Comparison of ENCODE assay signal across 25 cellular contexts in the genomic region with DNA sequence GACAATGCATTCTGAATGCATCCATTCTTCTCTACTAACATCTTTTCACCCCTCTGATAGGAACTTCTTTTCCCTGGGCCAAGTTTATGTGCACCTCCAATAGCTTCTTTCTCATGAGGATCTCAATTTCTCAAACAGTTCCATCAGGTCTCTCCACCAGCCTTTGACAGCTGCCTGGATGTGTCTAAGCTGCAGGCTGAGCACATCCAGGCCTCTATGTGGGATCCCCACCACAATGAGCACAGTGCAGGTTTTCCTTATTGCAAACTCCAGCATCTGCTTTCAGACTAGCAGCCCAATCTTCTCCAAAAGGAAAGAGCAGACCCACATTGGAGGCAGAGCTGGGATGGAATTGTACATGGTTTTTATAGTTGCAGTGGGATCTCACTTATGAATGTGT.
"Had no signal": no experiment of that assay in that cellular context is flagged by ENCODE, and none has a peak within 500 bp of the region (broad histone marks: within the 10 kb centered on the region; RNA-seq: fewer than 3 reads in every experiment).

No MANE protein-coding gene starts in this region.

- H3K27me3 ChIP-seq: neural progenitor cell, ovary, right lobe of liver, sigmoid colon, stomach, thyroid gland, tibial nerve, upper lobe of left lung, vagina had no signal

- H3K4me2 ChIP-seq: neural progenitor cell had no signal

- DNase-seq: naive thymus-derived CD8-positive, alpha-beta T cell; occipital lobe; ovary; posterior cingulate gyrus; psoas muscle; sigmoid colon; small intestine; stimulated activated CD4-positive, alpha-beta T cell treated with anti-CD3 and anti-CD28 coated beads, Interleukin-15, amount 100 ng/mL, for 24 hours; stimulated activated CD4-positive, alpha-beta T cell treated with anti-CD3 and anti-CD28 coated beads, Interleukin-2, amount 100 ng/mL, for 24 hours; stimulated activated CD4-positive, alpha-beta T cell treated with anti-CD3 and anti-CD28 coated beads, Interleukin-2, amount 100 ng/mL, for 48 hours; stimulated activated CD4-positive, alpha-beta T cell treated with anti-CD3 and anti-CD28 coated beads, Interleukin-4, amount 100 ng/mL, for 24 hours; stimulated activated naive B cell treated with anti-CD40 and anti-IgM and Interleukin-4, amounts not matched to agents 10 μg/mL and 1 μg/mL and 100 μg/mL, for 72 hours; stimulated activated naive CD4-positive, alpha-beta T cell treated with Interleukin-2 at 50 U/mL for 16 hours; stomach; thyroid gland; trophoblast cell; upper lobe of left lung had no signal

- H2AFZ ChIP-seq: neural progenitor cell, parathyroid adenoma had no signal

- H3K4me3 ChIP-seq: neural progenitor cell, ovary, psoas muscle, right lobe of liver, sigmoid colon, stomach, thoracic aorta, thyroid gland, tibial nerve, upper lobe of left lung, vagina had no signal

- H3K9ac ChIP-seq: neural progenitor cell, parathyroid adenoma had no signal

- H3K4me1 ChIP-seq: neural progenitor cell, parathyroid adenoma, psoas muscle, sigmoid colon, stomach, thyroid gland, tibial nerve, upper lobe of left lung, vagina had no signal

- H3K9me3 ChIP-seq: ovary, psoas muscle, right lobe of liver, sigmoid colon, stomach, thoracic aorta, thyroid gland, tibial nerve, upper lobe of left lung, vagina had no signal

- H3K36me3 ChIP-seq: neural progenitor cell, ovary, right lobe of liver, sigmoid colon, stomach, thoracic aorta, thyroid gland, tibial nerve, upper lobe of left lung, vagina had no signal

- H3K79me2 ChIP-seq: parathyroid adenoma had no signal

- ATAC-seq: naive thymus-derived CD8-positive, alpha-beta T cell; natural killer cell treated with Interleukin-12 subunit alpha and Interleukin-12 subunit beta and Interleukin-15 and Interleukin-18, amount 100 ng/mL, for 72 hours; psoas muscle; stimulated activated effector memory CD8-positive, alpha-beta T cell treated with anti-CD3 and anti-CD28 coated beads, Interleukin-12 subunit alpha, Interleukin-12 subunit beta, amount 100 ng/mL, for 72 hours; stimulated activated naive B cell treated with anti-CD40 and anti-IgM and Interleukin-4, amounts not matched to agents 10 μg/mL and 1 μg/mL and 100 μg/mL, for 72 hours had no signal

- H3K27ac ChIP-seq: neural progenitor cell, ovary, parathyroid adenoma, psoas muscle, sigmoid colon, stomach, thoracic aorta, thyroid gland, tibial nerve, upper lobe of left lung, vagina had no signal
